14 cellular contexts compared by ENCODE assay signal in genomic region chr2:3329491-3329890, GRCh38.
"Had no signal": no experiment of that assay in that cellular context is flagged by ENCODE, and none has a peak within 500 bp of the region (broad histone marks: within the 10 kb centered on the region; RNA-seq: fewer than 3 reads in every experiment).

No MANE protein-coding gene starts in this region.

- H3K36me3 ChIP-seq: colonic mucosa had no signal

- H3K27me3 ChIP-seq: ascending aorta, colonic mucosa, heart left ventricle had no signal

- H3K27ac ChIP-seq: ascending aorta, colonic mucosa, heart left ventricle, left ventricle myocardium inferior, parathyroid adenoma, SK-N-MC had no signal

- H3K9me3 Mint-ChIP-seq: activated T-cell treated with anti-CD3 and anti-CD28 coated beads, Interleukin-2, amount 50 U/mL, for 4 hours; T-cell had no signal

- H3K9me3 ChIP-seq: ascending aorta, colonic mucosa, heart left ventricle, left ventricle myocardium inferior had no signal

- H3K4me3 Mint-ChIP-seq: activated T-cell treated with anti-CD3 and anti-CD28 coated beads, Interleukin-2, amount 50 U/mL, for 4 hours; T-cell; type B pancreatic cell had no signal

- DNase-seq: activated CD4-positive, alpha-beta T cell treated with anti-CD3 and anti-CD28 coated beads, Interleukin-2, amount 50 U/mL, for 4 hours; activated CD4-positive, CD25-positive, alpha-beta regulatory T cell; activated gamma-delta T cell treated with Interleukin-2 at 50 U/mL for 16 hours; activated T-cell treated with anti-CD3 and anti-CD28 coated beads, Interleukin-2, amount 50 U/mL, for 4 hours; colonic mucosa; heart left ventricle; left ventricle myocardium inferior; mesenchymal stem cell; T-cell had no signal

- H3K27ac Mint-ChIP-seq: T-cell, type B pancreatic cell had no signal

- H3K27me3 Mint-ChIP-seq: T-cell, type B pancreatic cell had no signal

- ATAC-seq: activated T-cell treated with anti-CD3 and anti-CD28 coated beads, Interleukin-2, amount 50 U/mL, for 4 hours; heart left ventricle; T-cell had no signal

- H3K4me3 ChIP-seq: ascending aorta, colonic mucosa, heart left ventricle, left ventricle myocardium inferior, SK-N-MC, skin epidermis had no signal

- H3K4me1 ChIP-seq: ascending aorta, colonic mucosa, parathyroid adenoma had no signal
